ENCODE assay signal across 13 cellular contexts in the genomic region with DNA sequence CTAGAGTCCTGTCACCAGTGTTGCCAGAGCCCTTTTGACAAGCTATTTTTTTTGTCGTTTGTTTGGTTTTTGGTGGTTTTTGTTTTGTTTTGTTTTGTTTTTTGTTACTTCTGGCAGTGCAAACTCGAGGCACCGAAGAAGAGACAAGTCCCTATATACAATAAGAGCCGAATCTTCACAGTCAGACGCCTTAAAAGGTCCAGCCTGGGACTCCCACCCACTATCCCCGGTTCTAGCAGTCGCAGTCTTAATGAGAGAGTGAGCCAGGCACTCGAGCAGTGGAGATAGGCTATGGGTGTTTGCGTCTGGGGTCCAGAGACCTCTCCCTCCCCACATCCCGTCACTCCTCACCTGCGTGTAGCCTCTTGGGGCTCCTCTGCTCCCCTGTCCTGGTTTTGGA. TPM values are rescaled to one million over a fixed set of nuclear protein-coding genes. Genes with fewer than 3 reads are reported as not detected.
A peak's percentile ranks its signal among the peaks of the same experiment; 100 is the strongest.
DNase-seq lines count a peak whose midpoint lies in the region; ATAC-seq and TF ChIP-seq lines count a peak whose summit lies in the region.
"Had no signal": no experiment of that assay in that cellular context is flagged by ENCODE, and none has a peak within 500 bp of the region (broad histone marks: within the 10 kb centered on the region; RNA-seq: fewer than 3 reads in every experiment).

No MANE protein-coding gene starts in this region.

- intact Hi-C loops in activated naive CD4-positive, alpha-beta T cell treated with anti-CD3 and anti-CD28 coated beads for 36 hours (cut with micrococcal nuclease), result loop anchor here (1.0 to 5.0 kb wide), 6 partner anchors 25 to 267 kb away; a partner anchor contains a TSS

- H3K27me3 Mint-ChIP-seq in activated naive CD4-positive, alpha-beta T cell treated with anti-CD3 and anti-CD28 coated beads for 36 hours (ENCODE audit: low read depth), result peaks cover 73% of the 10 kb centered on the region

- H3K4me2 ChIP-seq in smooth muscle cell, result peak overlapping the region; percentile 90
- H3K4me2 ChIP-seq: BLaER1 treated with 17β-estradiol and CSF1 and Interleukin-3, amounts not matched to agents 10 nM and 100 nM had no signal

- in situ Hi-C loops in KBM-7 (cut with MboI; ENCODE audit: low pct_unique_long_range_greater_than_20kb, low sequenced_read_pairs), result no loop called here

- peaks cover 5% of the 10 kb centered on the region for H3K4me1 ChIP-seq in smooth muscle cell (ENCODE audit: low read depth)
- H3K4me1 ChIP-seq: BLaER1 treated with 17β-estradiol and CSF1 and Interleukin-3, amounts not matched to agents 10 nM and 100 nM had no signal

- CTCF ChIA-PET in activated naive CD4-positive, alpha-beta T cell treated with anti-CD3 and anti-CD28 coated beads for 36 hours (lab: Charles Lee), result interaction anchor here (0.6 to 1.3 kb wide), 2 partner anchors 40 to 156 kb away, joined by 3 read pairs; no protein-coding TSS in a partner anchor

- no peak overlapping the region for H3K9ac ChIP-seq in smooth muscle cell (ENCODE audit: low read depth)
- H3K9ac ChIP-seq: BLaER1 treated with 17β-estradiol and CSF1 and Interleukin-3, amounts not matched to agents 10 nM and 100 nM had no signal

- H3K27ac Mint-ChIP-seq in activated naive CD4-positive, alpha-beta T cell treated with anti-CD3 and anti-CD28 coated beads for 36 hours, result peak overlapping the region; percentile 48

- ATAC-seq in GM21360 (IDR thresholded peaks at IDR 0.05; ENCODE audit: unreplicated experiment), result no peak

- peaks cover 5% of the 10 kb centered on the region for H3F3A ChIP-seq in smooth muscle cell (ENCODE audit: low read depth)

- H2AFZ ChIP-seq in smooth muscle cell (ENCODE audit: low read depth), result peak overlapping the region; percentile 100

- H3K36me3 ChIP-seq in WERI-Rb-1 (no peaks in the 10 kb centered on the region), smooth muscle cell (ENCODE audit: low read depth) (no peaks in the 10 kb centered on the region)
- H3K36me3 ChIP-seq: BLaER1 treated with 17β-estradiol and CSF1 and Interleukin-3, amounts not matched to agents 10 nM and 100 nM had no signal

- peaks cover 44% of the 10 kb centered on the region for H3K4me1 Mint-ChIP-seq in activated naive CD4-positive, alpha-beta T cell treated with anti-CD3 and anti-CD28 coated beads for 36 hours (ENCODE audit: low read depth)

- H3K79me2 ChIP-seq in smooth muscle cell (ENCODE audit: low read depth), result no peaks in the 10 kb centered on the region

- 20% methylated on average over 11 of the region's 11 CpGs for WGBS in smooth muscle cell (ENCODE audit: low lambda C conversion rate)

- H3K9me3 Mint-ChIP-seq in activated naive CD4-positive, alpha-beta T cell treated with anti-CD3 and anti-CD28 coated beads for 36 hours, result no peaks in the 10 kb centered on the region

- no peaks in the 10 kb centered on the region for H4K20me1 ChIP-seq in smooth muscle cell (ENCODE audit: low read depth)
- H4K20me1 ChIP-seq: BLaER1 treated with 17β-estradiol and CSF1 and Interleukin-3, amounts not matched to agents 10 nM and 100 nM had no signal

- no peaks in the 10 kb centered on the region for H3K36me3 Mint-ChIP-seq in activated naive CD4-positive, alpha-beta T cell treated with anti-CD3 and anti-CD28 coated beads for 36 hours (ENCODE audit: low read depth)

- H3K9me3 ChIP-seq in WERI-Rb-1 (ENCODE audit: severe bottlenecking) (peaks cover 4% of the 10 kb centered on the region), smooth muscle cell (replicated peaks; ENCODE audit: low read depth) (no peaks in the 10 kb centered on the region)

- DNase-seq in activated naive CD4-positive, alpha-beta T cell treated with anti-CD3 and anti-CD28 coated beads for 36 hours, result no peak
- no peak for DNase-seq in activated naive CD4-positive, alpha-beta T cell (lab: John Stamatoyannopoulos, UW)
- DNase-seq in WERI-Rb-1 (no peak), fibroblast of the aortic adventitia (ENCODE audit: low read depth) (no peak), smooth muscle cell (lab: John Stamatoyannopoulos, UW; ENCODE audit: unreplicated experiment) (no peak), amniotic stem cell (lab: John Stamatoyannopoulos, UW) (no peak), KBM-7 (no peak)
- DNase-seq: effector CD4-positive, alpha-beta T cell; NCI-H1694 had no signal

- H3K27ac ChIP-seq in WERI-Rb-1 (no peak overlapping the region), smooth muscle cell (ENCODE audit: low read depth) (no peak overlapping the region)
- H3K27ac ChIP-seq: BLaER1 treated with 17β-estradiol and CSF1 and Interleukin-3, amounts not matched to agents 10 nM and 100 nM had no signal

- H3K4me3 Mint-ChIP-seq in activated naive CD4-positive, alpha-beta T cell treated with anti-CD3 and anti-CD28 coated beads for 36 hours, result peak overlapping the region; percentile 79

- H3K27me3 ChIP-seq in WERI-Rb-1 (ENCODE audit: insufficient read depth, low read depth, severe bottlenecking) (peaks cover 25% of the 10 kb centered on the region), smooth muscle cell (ENCODE audit: low read depth) (peaks cover 22% of the 10 kb centered on the region)

- TF ChIP-seq CTCF in WERI-Rb-1 (IDR thresholded peaks at IDR 0.05; ENCODE audit: low read depth, low read length), result no peak
- no peak for TF ChIP-seq CTCF in fibroblast of the aortic adventitia (IDR thresholded peaks at IDR 0.05; ENCODE audit: insufficient read depth, low read length)
- no peak for TF ChIP-seq CTCF in smooth muscle cell (IDR thresholded peaks at IDR 0.05; ENCODE audit: borderline replicate concordance, insufficient read depth, poor library complexity, severe bottlenecking)

- peak overlapping the region; percentile 68 for H3K4me3 ChIP-seq in WERI-Rb-1 (ENCODE audit: low read depth, low read length)
- peak overlapping the region; percentile 63 for H3K4me3 ChIP-seq in fibroblast of the aortic adventitia (ENCODE audit: low read depth, low read length)
- peak overlapping the region; percentile 77 for H3K4me3 ChIP-seq in smooth muscle cell

RNA-seq across cellular contexts. Expression of a gene that starts 1.9 kb away (rescaled TPM):
- not detected for total RNA-seq in activated naive CD4-positive, alpha-beta T cell treated with anti-CD3 and anti-CD28 coated beads for 36 hours
- total RNA-seq in fibroblast of the aortic adventitia (ENCODE audit: low replicate concordance) (not detected in 2 replicates), smooth muscle cell (not detected in 2 replicates)
- not detected in 2 replicates for polyA plus RNA-seq in smooth muscle cell
- total RNA-seq: lower leg skin, subcutaneous adipose tissue had no signal

RNA-seq across cellular contexts. Expression of a gene that starts 45.1 kb away (rescaled TPM):
- 10 to 100 TPM in 1 of 2 experiments, 1 to 10 TPM in 1; 9.7 to 10.1 TPM for total RNA-seq in activated naive CD4-positive, alpha-beta T cell treated with anti-CD3 and anti-CD28 coated beads for 36 hours
- 6.6 and 9.7 TPM in 2 replicates for total RNA-seq in fibroblast of the aortic adventitia (ENCODE audit: low replicate concordance)
- total RNA-seq in smooth muscle cell, result 7.7 and 8.7 TPM in 2 replicates
- polyA plus RNA-seq in smooth muscle cell, result 6.1 and 7.0 TPM in 2 replicates

RNA-seq across cellular contexts. Expression of a gene that starts 55.0 kb away (rescaled TPM):
- total RNA-seq in activated naive CD4-positive, alpha-beta T cell treated with anti-CD3 and anti-CD28 coated beads for 36 hours, result 1 to 10 TPM; 6.1 to 6.5 TPM
- total RNA-seq in fibroblast of the aortic adventitia (ENCODE audit: low replicate concordance), result 6.9 and 7.0 TPM in 2 replicates
- 4.4 and 9.2 TPM in 2 replicates for total RNA-seq in smooth muscle cell
- 8.3 and 9.6 TPM in 2 replicates for polyA plus RNA-seq in smooth muscle cell
